9 cellular contexts compared by ENCODE assay signal in genomic region chr10:131452926-131453771, GRCh38.
DNase-seq lines count a peak whose midpoint lies in the region; TF ChIP-seq lines count a peak whose summit lies in the region.
"Had no signal": no experiment of that assay in that cellular context is flagged by ENCODE, and none has a peak within 500 bp of the region (broad histone marks: within the 10 kb centered on the region; RNA-seq: fewer than 3 reads in every experiment).

No MANE protein-coding gene starts in this region.

- POLR2A ChIA-PET in Caco-2 (lab: Charles Lee), result no interaction called here

- H3K79me2 ChIP-seq in hepatocyte, result no peaks in the 10 kb centered on the region

- H3K9me3 ChIP-seq in hepatocyte (ENCODE audit: low read depth) (no peaks in the 10 kb centered on the region), vagina (no peaks in the 10 kb centered on the region), Caco-2 (no peaks in the 10 kb centered on the region)

- H3K4me1 Mint-ChIP-seq in nephron (peaks cover 22% of the 10 kb centered on the region), Caco-2 (ENCODE audit: low read depth, unreplicated experiment) (no peaks in the 10 kb centered on the region)

- CTCF ChIA-PET in Caco-2 (lab: Charles Lee), result interaction anchor here (0.6 kb wide), 1 partner anchor 12 kb away, joined by 3 read pairs; no protein-coding TSS in a partner anchor

- H3K27me3 ChIP-seq in hepatocyte (peaks cover 23% of the 10 kb centered on the region), vagina (no peaks in the 10 kb centered on the region), Caco-2 (replicated peaks; ENCODE audit: control insufficient read depth, insufficient read depth, low read length) (no peaks in the 10 kb centered on the region; the same call in 1 of the 2 replicates)

- intact Hi-C loops in vagina (cut with DNase I), result no loop called here
- intact Hi-C loops in Caco-2 (cut with micrococcal nuclease; ENCODE audit: unreplicated experiment), result loop anchor here (10.0 kb wide), 1 partner anchor 422 kb away; no protein-coding TSS in a partner anchor

- no peak overlapping the region for H2AFZ ChIP-seq in hepatocyte

- TF ChIP-seq CTCF in hepatocyte (IDR thresholded peaks at IDR 0.05; ENCODE audit: poor library complexity), result no peak
- TF ChIP-seq CTCF in nephron (IDR thresholded peaks at IDR 0.05; ENCODE audit: unreplicated experiment in 3 of 3), result no peak
- no peak for TF ChIP-seq CTCF in vagina (IDR thresholded peaks at IDR 0.05)
- no peak for TF ChIP-seq CTCF in Caco-2 (IDR thresholded peaks at IDR 0.05; ENCODE audit: insufficient read depth in 1 of 2, low read depth in 1 of 2, low read length in 1 of 2, severe bottlenecking in 1 of 2, unreplicated experiment in 1 of 2)

- H3K27ac ChIP-seq in hepatocyte (peak overlapping the region; percentile 31), vagina (no peak overlapping the region)

- no peak for TF ChIP-seq POLR2A in vagina (IDR thresholded peaks at IDR 0.05)

- H3K27me3 Mint-ChIP-seq in nephron (ENCODE audit: low read depth), result peaks cover 35% of the 10 kb centered on the region
- H3K27me3 Mint-ChIP-seq in Caco-2 (ENCODE audit: insufficient read depth, unreplicated experiment), result peaks cover 15% of the 10 kb centered on the region

- H3K9me3 Mint-ChIP-seq in nephron (no peaks in the 10 kb centered on the region), Caco-2 (ENCODE audit: unreplicated experiment) (no peaks in the 10 kb centered on the region)

- H3K4me1 ChIP-seq in hepatocyte (ENCODE audit: insufficient read depth), result peaks cover 5% of the 10 kb centered on the region
- H3K4me1 ChIP-seq in vagina, result peaks cover 12% of the 10 kb centered on the region
- H3K4me1 ChIP-seq in Caco-2, result no peaks in the 10 kb centered on the region

- H3K36me3 ChIP-seq in hepatocyte (replicated peaks; ENCODE audit: insufficient read depth, low read depth), result no peaks in the 10 kb centered on the region
- H3K36me3 ChIP-seq in vagina, result no peaks in the 10 kb centered on the region
- no peaks in the 10 kb centered on the region for H3K36me3 ChIP-seq in Caco-2 (ENCODE audit: control insufficient read depth, insufficient read depth, low read length)

- peak overlapping the region; percentile 75 for H3K4me2 ChIP-seq in hepatocyte

- peak overlapping the region; percentile 13 to 77 (median 59) for H3K27ac Mint-ChIP-seq in nephron
- H3K27ac Mint-ChIP-seq in Caco-2 (ENCODE audit: unreplicated experiment), result no peak overlapping the region
- H3K27ac Mint-ChIP-seq: HFFc6 had no signal

- no TSS peak for BruUV-seq in Caco-2 (replicated peaks; lab: Mats Ljungman, UMichigan)

- no peaks in the 10 kb centered on the region for H4K20me1 ChIP-seq in hepatocyte (ENCODE audit: insufficient read depth, poor library complexity, severe bottlenecking)

- H3K4me3 ChIP-seq in hepatocyte (no peak overlapping the region), vagina (peak overlapping the region; percentile 30 to 33), Caco-2 (ENCODE audit: low read depth, low read length) (no peak overlapping the region)

- H3K9me2 ChIP-seq in hepatocyte (replicated peaks; ENCODE audit: insufficient read depth), result no peaks in the 10 kb centered on the region

- WGBS in hepatocyte (ENCODE audit: low lambda C conversion rate, missing lambda C conversion rate), result 27% methylated on average over 38 of the region's 38 CpGs

- H3K4me3 Mint-ChIP-seq in nephron (peak overlapping the region; percentile 27 to 82 (median 80)), Caco-2 (ENCODE audit: unreplicated experiment) (no peak overlapping the region)
- H3K4me3 Mint-ChIP-seq: HFFc6 had no signal

- DNase-seq in stimulated activated CD4-positive, alpha-beta T cell treated with anti-CD3 and anti-CD28 coated beads, Interleukin-15, amount 100 ng/mL, for 24 hours, result peak; percentile 5
- DNase-seq in stimulated activated CD4-positive, alpha-beta T cell treated with anti-CD3 and anti-CD28 coated beads, Interleukin-4, amount 100 ng/mL, for 1 hour, result no peak
- DNase-seq in hepatocyte (ENCODE audit: low spot score) (peak; percentile 75), vagina (ENCODE audit: extremely low spot score in 2 of 2) (no peak), dedifferentiated amniotic fluid mesenchymal stem cell (ENCODE audit: extremely low spot score) (no peak), DMS79 (lab: John Stamatoyannopoulos, UW) (no peak), Caco-2 (no peak)
- DNase-seq: HFFc6 had no signal

- H3K36me3 Mint-ChIP-seq in nephron (ENCODE audit: low read depth) (no peaks in the 10 kb centered on the region), Caco-2 (ENCODE audit: insufficient read depth, unreplicated experiment) (no peaks in the 10 kb centered on the region)

Comparison
In these comparisons a context has a peak if more than half of its experiments do, and no peak if none do; other contexts are left out.
1. DNase-seq: peak in stimulated activated CD4-positive, alpha-beta T cell treated with anti-CD3 and anti-CD28 coated beads, Interleukin-15, amount 100 ng/mL, for 24 hours (single experiment) and hepatocyte (single experiment); none in stimulated activated CD4-positive, alpha-beta T cell treated with anti-CD3 and anti-CD28 coated beads, Interleukin-4, amount 100 ng/mL, for 1 hour (single experiment), vagina (0 of 2), dedifferentiated amniotic fluid mesenchymal stem cell (single experiment), DMS79 (single experiment) and Caco-2 (0 of 2).
2. H3K4me3 ChIP-seq: peak in vagina (2 of 2); none in hepatocyte (single experiment) and Caco-2 (single experiment).